In the genomic region with DNA sequence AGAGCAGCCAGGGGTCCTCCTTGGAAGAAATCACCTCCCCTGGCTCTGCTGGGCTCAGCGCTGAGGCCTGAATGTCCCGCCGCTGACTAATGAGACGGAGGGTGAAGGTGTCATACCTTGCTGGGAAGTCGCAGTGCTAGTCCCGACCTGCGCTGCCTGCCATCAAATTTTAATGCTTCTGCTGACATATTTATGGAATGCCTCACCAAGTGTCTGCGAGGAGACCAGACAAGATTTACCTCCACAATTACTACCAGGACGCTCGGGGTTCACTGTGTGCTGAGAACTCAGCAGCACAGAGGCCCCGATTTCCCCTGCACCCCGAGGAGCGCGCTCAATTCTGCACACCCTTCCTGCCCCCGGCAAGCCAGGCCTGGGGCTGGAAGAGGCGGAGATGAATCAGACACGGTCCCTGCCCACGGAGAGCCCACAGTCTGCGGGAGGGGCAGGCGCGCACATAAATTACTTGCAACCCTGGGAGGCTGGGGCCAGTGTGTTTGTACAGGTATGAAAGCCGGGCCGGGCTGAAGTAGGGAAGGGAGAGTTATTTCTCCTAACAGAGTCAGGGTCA, we compare ENCODE assay signal across 1 cellular context.
A peak's percentile ranks its signal among the peaks of the same experiment; 100 is the strongest.
TF ChIP-seq lines count a peak whose summit lies in the region.

No MANE protein-coding gene starts in this region.

TF ChIP-seq in HEK293, 187 proteins besides CTCF, POLR2A, EP300 and RAD21 (continued from another document):
- TF ChIP-seq ZBTB48 (tag by site-specific recombination; IDR thresholded peaks at IDR 0.05) (no peak), ZNF561 (tag by site-specific recombination; IDR thresholded peaks at IDR 0.05; ENCODE audit: borderline replicate concordance) (no peak), ZBTB17 (tag by site-specific recombination; IDR thresholded peaks at IDR 0.05) (0 out of 2 replicates have a peak, but pooled peaks have one; percentile 18), ZNF2 (tag by site-specific recombination; IDR thresholded peaks at IDR 0.05) (no peak), ZNF830 (tag by site-specific recombination; IDR thresholded peaks at IDR 0.05; ENCODE audit: low read depth) (no peak), MEIS1 (CRISPR knock-in tag; IDR thresholded peaks at IDR 0.05; ENCODE audit: borderline replicate concordance) (no peak), ZSCAN16 (tag by site-specific recombination; IDR thresholded peaks at IDR 0.05) (no peak), ZNF785 (tag by site-specific recombination; IDR thresholded peaks at IDR 0.05) (no peak), EGR2 (tag by site-specific recombination; IDR thresholded peaks at IDR 0.05; ENCODE audit: low read depth) (peak; percentile 73; the same call in 1 of the 2 replicates), ZNF155 (tag by site-specific recombination; IDR thresholded peaks at IDR 0.05) (no peak), ZNF473 (tag by site-specific recombination; IDR thresholded peaks at IDR 0.05) (no peak), OSR2 (tag by site-specific recombination; IDR thresholded peaks at IDR 0.05) (peak; percentile 14; the same call in 1 of the 2 replicates), GLIS2 (tag by site-specific recombination; IDR thresholded peaks at IDR 0.05) (no peak), ZFHX2 (tag by site-specific recombination; conservative IDR thresholded peaks at IDR 0.05) (peak; percentile 85), ZNF600 (tag by site-specific recombination; IDR thresholded peaks at IDR 0.05) (peak; percentile 47; the same call in 1 of the 2 replicates), YY2 (tag by site-specific recombination; IDR thresholded peaks at IDR 0.05) (no peak), KLF7 (tag by site-specific recombination; IDR thresholded peaks at IDR 0.05; ENCODE audit: borderline replicate concordance) (no peak), REPIN1 (tag by site-specific recombination; IDR thresholded peaks at IDR 0.05; ENCODE audit: low read depth) (no peak), ZNF843 (tag by site-specific recombination; IDR thresholded peaks at IDR 0.05) (no peak), ZBTB21 (tag by site-specific recombination; IDR thresholded peaks at IDR 0.05) (no peak), ZNF10 (tag by site-specific recombination; IDR thresholded peaks at IDR 0.05) (no peak), ZNF548 (tag by site-specific recombination; IDR thresholded peaks at IDR 0.05) (no peak), BCL11B (tag by site-specific recombination; IDR thresholded peaks at IDR 0.05; ENCODE audit: low read depth) (no peak), ZNF76 (tag by site-specific recombination; IDR thresholded peaks at IDR 0.05; ENCODE audit: borderline replicate concordance, low read depth) (no peak), ZNF433 (tag by site-specific recombination; IDR thresholded peaks at IDR 0.05; ENCODE audit: low read depth) (no peak), KLF16 (tag by site-specific recombination; IDR thresholded peaks at IDR 0.05) (no peak)
- TF ChIP-seq, protein P1, sequence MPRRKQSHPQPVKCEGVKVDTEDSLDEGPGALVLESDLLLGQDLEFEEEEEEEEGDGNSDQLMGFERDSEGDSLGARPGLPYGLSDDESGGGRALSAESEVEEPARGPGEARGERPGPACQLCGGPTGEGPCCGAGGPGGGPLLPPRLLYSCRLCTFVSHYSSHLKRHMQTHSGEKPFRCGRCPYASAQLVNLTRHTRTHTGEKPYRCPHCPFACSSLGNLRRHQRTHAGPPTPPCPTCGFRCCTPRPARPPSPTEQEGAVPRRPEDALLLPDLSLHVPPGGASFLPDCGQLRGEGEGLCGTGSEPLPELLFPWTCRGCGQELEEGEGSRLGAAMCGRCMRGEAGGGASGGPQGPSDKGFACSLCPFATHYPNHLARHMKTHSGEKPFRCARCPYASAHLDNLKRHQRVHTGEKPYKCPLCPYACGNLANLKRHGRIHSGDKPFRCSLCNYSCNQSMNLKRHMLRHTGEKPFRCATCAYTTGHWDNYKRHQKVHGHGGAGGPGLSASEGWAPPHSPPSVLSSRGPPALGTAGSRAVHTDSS (tag by site-specific recombination; IDR thresholded peaks at IDR 0.05) = no peak
- TF ChIP-seq, protein P2, sequence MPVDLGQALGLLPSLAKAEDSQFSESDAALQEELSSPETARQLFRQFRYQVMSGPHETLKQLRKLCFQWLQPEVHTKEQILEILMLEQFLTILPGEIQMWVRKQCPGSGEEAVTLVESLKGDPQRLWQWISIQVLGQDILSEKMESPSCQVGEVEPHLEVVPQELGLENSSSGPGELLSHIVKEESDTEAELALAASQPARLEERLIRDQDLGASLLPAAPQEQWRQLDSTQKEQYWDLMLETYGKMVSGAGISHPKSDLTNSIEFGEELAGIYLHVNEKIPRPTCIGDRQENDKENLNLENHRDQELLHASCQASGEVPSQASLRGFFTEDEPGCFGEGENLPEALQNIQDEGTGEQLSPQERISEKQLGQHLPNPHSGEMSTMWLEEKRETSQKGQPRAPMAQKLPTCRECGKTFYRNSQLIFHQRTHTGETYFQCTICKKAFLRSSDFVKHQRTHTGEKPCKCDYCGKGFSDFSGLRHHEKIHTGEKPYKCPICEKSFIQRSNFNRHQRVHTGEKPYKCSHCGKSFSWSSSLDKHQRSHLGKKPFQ (tag by site-specific recombination; IDR thresholded peaks at IDR 0.05) = no peak
- TF ChIP-seq, protein P3, sequence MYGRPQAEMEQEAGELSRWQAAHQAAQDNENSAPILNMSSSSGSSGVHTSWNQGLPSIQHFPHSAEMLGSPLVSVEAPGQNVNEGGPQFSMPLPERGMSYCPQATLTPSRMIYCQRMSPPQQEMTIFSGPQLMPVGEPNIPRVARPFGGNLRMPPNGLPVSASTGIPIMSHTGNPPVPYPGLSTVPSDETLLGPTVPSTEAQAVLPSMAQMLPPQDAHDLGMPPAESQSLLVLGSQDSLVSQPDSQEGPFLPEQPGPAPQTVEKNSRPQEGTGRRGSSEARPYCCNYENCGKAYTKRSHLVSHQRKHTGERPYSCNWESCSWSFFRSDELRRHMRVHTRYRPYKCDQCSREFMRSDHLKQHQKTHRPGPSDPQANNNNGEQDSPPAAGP (tag by site-specific recombination; IDR thresholded peaks at IDR 0.05) = 0 out of 2 replicates have a peak, but pooled peaks have one; percentile 46
- TF ChIP-seq, protein P4, sequence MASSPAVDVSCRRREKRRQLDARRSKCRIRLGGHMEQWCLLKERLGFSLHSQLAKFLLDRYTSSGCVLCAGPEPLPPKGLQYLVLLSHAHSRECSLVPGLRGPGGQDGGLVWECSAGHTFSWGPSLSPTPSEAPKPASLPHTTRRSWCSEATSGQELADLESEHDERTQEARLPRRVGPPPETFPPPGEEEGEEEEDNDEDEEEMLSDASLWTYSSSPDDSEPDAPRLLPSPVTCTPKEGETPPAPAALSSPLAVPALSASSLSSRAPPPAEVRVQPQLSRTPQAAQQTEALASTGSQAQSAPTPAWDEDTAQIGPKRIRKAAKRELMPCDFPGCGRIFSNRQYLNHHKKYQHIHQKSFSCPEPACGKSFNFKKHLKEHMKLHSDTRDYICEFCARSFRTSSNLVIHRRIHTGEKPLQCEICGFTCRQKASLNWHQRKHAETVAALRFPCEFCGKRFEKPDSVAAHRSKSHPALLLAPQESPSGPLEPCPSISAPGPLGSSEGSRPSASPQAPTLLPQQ (tag by site-specific recombination; IDR thresholded peaks at IDR 0.05) = no peak
